27 cellular contexts compared by ENCODE assay signal in genomic region chr5:107821288-107821687, GRCh38.
"Had no signal": no experiment of that assay in that cellular context is flagged by ENCODE, and none has a peak within 500 bp of the region (broad histone marks: within the 10 kb centered on the region; RNA-seq: fewer than 3 reads in every experiment).

No MANE protein-coding gene starts in this region.

- H3K27ac ChIP-seq: epithelial cell of prostate, gastrocnemius medialis, left ventricle myocardium inferior, neural progenitor cell, psoas muscle, sigmoid colon, stomach, tibial artery had no signal

- H3K4me1 ChIP-seq: gastrocnemius medialis, left ventricle myocardium inferior, psoas muscle, sigmoid colon, stomach, tibial artery had no signal

- H3K4me2 ChIP-seq: neural progenitor cell had no signal

- H3K27ac Mint-ChIP-seq: memory B cell; mesothelial cell of epicardium; naive thymus-derived CD4-positive, alpha-beta T cell; nephron; neural progenitor cell; stimulated activated effector memory CD8-positive, alpha-beta T cell treated with anti-CD3 and anti-CD28 coated beads, Interleukin-12 subunit alpha, Interleukin-12 subunit beta, amount 100 ng/mL, for 72 hours; type B pancreatic cell had no signal

- H3K36me3 ChIP-seq: gastrocnemius medialis, left ventricle myocardium inferior, neural progenitor cell, sigmoid colon, stomach, tibial artery had no signal

- H3K4me3 Mint-ChIP-seq: memory B cell; mesothelial cell of epicardium; naive thymus-derived CD4-positive, alpha-beta T cell; nephron; neural progenitor cell; stimulated activated effector memory CD8-positive, alpha-beta T cell treated with anti-CD3 and anti-CD28 coated beads, Interleukin-12 subunit alpha, Interleukin-12 subunit beta, amount 100 ng/mL, for 72 hours; type B pancreatic cell had no signal

- H3K4me3 ChIP-seq: dorsolateral prefrontal cortex, gastrocnemius medialis, left ventricle myocardium inferior, lung, mucosa of descending colon, neural progenitor cell, psoas muscle, sigmoid colon, stomach, tibial artery had no signal

- H3K36me3 Mint-ChIP-seq: mesothelial cell of epicardium; neural progenitor cell; stimulated activated effector memory CD8-positive, alpha-beta T cell treated with anti-CD3 and anti-CD28 coated beads, Interleukin-12 subunit alpha, Interleukin-12 subunit beta, amount 100 ng/mL, for 72 hours had no signal

- H3K4me1 Mint-ChIP-seq: memory B cell; mesothelial cell of epicardium; naive thymus-derived CD4-positive, alpha-beta T cell; nephron; stimulated activated effector memory CD8-positive, alpha-beta T cell treated with anti-CD3 and anti-CD28 coated beads, Interleukin-12 subunit alpha, Interleukin-12 subunit beta, amount 100 ng/mL, for 72 hours had no signal

- H3K27me3 ChIP-seq: dorsolateral prefrontal cortex, gastrocnemius medialis, neural progenitor cell, sigmoid colon, stomach, tibial artery had no signal

- DNase-seq: dorsolateral prefrontal cortex; effector CD4-positive, alpha-beta T cell; foreskin fibroblast; gastrocnemius medialis; head of caudate nucleus; left colon; left ventricle myocardium inferior; mucosa of descending colon; naive thymus-derived CD4-positive, alpha-beta T cell; posterior cingulate gyrus; psoas muscle; right cardiac atrium; sigmoid colon; stimulated activated CD4-positive, alpha-beta T cell treated with anti-CD3 and anti-CD28 coated beads, Interleukin-2, amount 100 ng/mL, for 24 hours; stimulated activated CD4-positive, alpha-beta T cell treated with anti-CD3 and anti-CD28 coated beads, Interleukin-4, amount 100 ng/mL, for 24 hours; stimulated activated naive CD4-positive, alpha-beta T cell treated with Interleukin-2 at 50 U/mL for 16 hours; stomach; tibial artery had no signal

- H3K9ac ChIP-seq: neural progenitor cell had no signal

- H3K9me3 ChIP-seq: gastrocnemius medialis, mucosa of descending colon, psoas muscle, sigmoid colon, stomach, tibial artery had no signal

- ATAC-seq: esophagus mucosa; gastrocnemius medialis; left colon; mucosa of descending colon; naive thymus-derived CD4-positive, alpha-beta T cell; psoas muscle had no signal
